Comparison of ENCODE assay signal across 23 cellular contexts in the genomic region with DNA sequence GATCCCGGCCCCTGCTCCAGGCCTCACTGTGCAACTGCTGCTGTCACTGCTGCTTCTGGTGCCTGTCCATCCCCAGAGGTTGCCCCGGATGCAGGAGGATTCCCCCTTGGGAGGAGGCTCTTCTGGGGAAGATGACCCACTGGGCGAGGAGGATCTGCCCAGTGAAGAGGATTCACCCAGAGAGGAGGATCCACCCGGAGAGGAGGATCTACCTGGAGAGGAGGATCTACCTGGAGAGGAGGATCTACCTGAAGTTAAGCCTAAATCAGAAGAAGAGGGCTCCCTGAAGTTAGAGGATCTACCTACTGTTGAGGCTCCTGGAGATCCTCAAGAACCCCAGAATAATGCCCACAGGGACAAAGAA. TPM values are rescaled to one million over a fixed set of nuclear protein-coding genes. Genes with fewer than 3 reads are reported as not detected.
DNase-seq lines count a peak whose midpoint lies in the region; ATAC-seq and TF ChIP-seq lines count a peak whose summit lies in the region.
"Had no signal": no experiment of that assay in that cellular context is flagged by ENCODE, and none has a peak within 500 bp of the region (broad histone marks: within the 10 kb centered on the region; RNA-seq: fewer than 3 reads in every experiment).

No MANE protein-coding gene starts in this region.

- H3K4me1 ChIP-seq in mammary epithelial cell (ENCODE audit: insufficient read depth, low read length) (peaks cover 32% of the 10 kb centered on the region), breast epithelium (peaks cover 0 to 4% of the 10 kb centered on the region in 2 donors), body of pancreas (peaks cover 50% of the 10 kb centered on the region), mucosa of stomach (ENCODE audit: control insufficient read depth, insufficient read depth, low read length) (peaks cover 52% of the 10 kb centered on the region)
- H3K4me1 ChIP-seq: SJSA1 had no signal

- CTCF ChIA-PET in mammary epithelial cell (lab: Charles Lee; ENCODE audit: low non-redundant PET), result no interaction called here
- CTCF ChIA-PET in CD4-positive, alpha-beta T cell (lab: Charles Lee), result no interaction called here
- CTCF ChIA-PET in HEK293T (lab: Yijun Ruan, JAX), result no interaction called here

- no peak for ATAC-seq in body of pancreas
- ATAC-seq in stimulated activated memory B cell treated with anti-CD40 and anti-IgM and Interleukin-4, amounts not matched to agents 10 μg/mL and 1 μg/mL and 100 μg/mL, for 72 hours, result no peak
- ATAC-seq in GM18511 (IDR thresholded peaks at IDR 0.05; ENCODE audit: unreplicated experiment), result no peak
- no peak for ATAC-seq in CD4-positive, alpha-beta T cell (ENCODE audit: poor library complexity)
- ATAC-seq: GM23338; naive thymus-derived CD8-positive, alpha-beta T cell had no signal

- peak overlapping the region; percentile 5 for H3K27ac Mint-ChIP-seq in stimulated activated memory B cell treated with anti-CD40 and anti-IgM and Interleukin-4, amounts not matched to agents 10 μg/mL and 1 μg/mL and 100 μg/mL, for 72 hours
- no peak overlapping the region for H3K27ac Mint-ChIP-seq in CD4-positive, alpha-beta T cell
- H3K27ac Mint-ChIP-seq: GM23338 had no signal

- H3K27me3 ChIP-seq in mammary epithelial cell (ENCODE audit: insufficient read depth, low read length) (no peaks in the 10 kb centered on the region), breast epithelium (no peaks in the 10 kb centered on the region), body of pancreas (no peaks in the 10 kb centered on the region), mucosa of stomach (ENCODE audit: control insufficient read depth, insufficient read depth, low read length) (no peaks in the 10 kb centered on the region)
- H3K27me3 ChIP-seq in CD4-positive, alpha-beta T cell (ENCODE audit: control insufficient read depth, insufficient read depth, low read length), result no peaks in the 10 kb centered on the region
- H3K27me3 ChIP-seq: Peyer's patch, SJSA1 had no signal

- no peak overlapping the region for H3K4me3 Mint-ChIP-seq in stimulated activated memory B cell treated with anti-CD40 and anti-IgM and Interleukin-4, amounts not matched to agents 10 μg/mL and 1 μg/mL and 100 μg/mL, for 72 hours
- H3K4me3 Mint-ChIP-seq in CD4-positive, alpha-beta T cell, result no peak overlapping the region

- peaks cover 17% of the 10 kb centered on the region for H3K4me1 Mint-ChIP-seq in stimulated activated memory B cell treated with anti-CD40 and anti-IgM and Interleukin-4, amounts not matched to agents 10 μg/mL and 1 μg/mL and 100 μg/mL, for 72 hours
- H3K4me1 Mint-ChIP-seq in CD4-positive, alpha-beta T cell (ENCODE audit: low read depth), result peaks cover 15% of the 10 kb centered on the region

- WGBS in mammary epithelial cell (ENCODE audit: low coverage, missing lambda C conversion rate), result 81% methylated on average over 3 of the region's 4 CpGs
- 37 to 53% methylated on average over 2 to 4 of the region's 4 CpGs for WGBS in body of pancreas, 2 donors

- no peaks in the 10 kb centered on the region for H3K9me3 Mint-ChIP-seq in stimulated activated memory B cell treated with anti-CD40 and anti-IgM and Interleukin-4, amounts not matched to agents 10 μg/mL and 1 μg/mL and 100 μg/mL, for 72 hours
- H3K9me3 Mint-ChIP-seq in CD4-positive, alpha-beta T cell, result no peaks in the 10 kb centered on the region
- H3K9me3 Mint-ChIP-seq: GM23338; naive thymus-derived CD8-positive, alpha-beta T cell; T-helper 1 cell treated with Interleukin-12 subunit alpha and Interleukin-12 subunit beta and Interleukin-4 antibody, amounts not matched to agents 30 μg/mL and 1 μg/mL, for 36 hours had no signal

- H3K79me2 ChIP-seq in mammary epithelial cell (ENCODE audit: insufficient read depth, low read length), result no peaks in the 10 kb centered on the region

- H3K9ac ChIP-seq in mammary epithelial cell (ENCODE audit: insufficient read depth, low read length) (no peak overlapping the region), mucosa of stomach (ENCODE audit: low read length) (peak overlapping the region; percentile 71)
- H3K9ac ChIP-seq: KMS-11 had no signal

- intact Hi-C loops in mammary epithelial cell (cut with micrococcal nuclease), result loop anchor here (1.0 kb wide), 1 partner anchor 10 kb away; no protein-coding TSS in a partner anchor
- intact Hi-C loops in breast epithelium (cut with DNase I; ENCODE audit: low total_unique reads), result no loop called here
- intact Hi-C loops in body of pancreas (cut with DNase I), result no loop called here
- intact Hi-C loops in CD4-positive, alpha-beta T cell (cut with DNase I, micrococcal nuclease), result no loop called here

- peak overlapping the region; percentile 74 for H3K4me2 ChIP-seq in mammary epithelial cell (ENCODE audit: insufficient read depth, low read depth, low read length)
- H3K4me2 ChIP-seq: GM23338, KMS-11 had no signal

- POLR2A ChIA-PET in CD4-positive, alpha-beta T cell (lab: Charles Lee), result interaction anchor here (1.7 kb wide), 1 partner anchor 13 kb away, joined by 4 read pairs; no protein-coding TSS in a partner anchor
- POLR2A ChIA-PET in HEK293T (lab: Yijun Ruan, JAX), result no interaction called here

- H2AFZ ChIP-seq in mammary epithelial cell (ENCODE audit: low read depth, low read length), result peak overlapping the region; percentile 83
- H2AFZ ChIP-seq: GM23338 had no signal

- no TSS peak for BruUV-seq in mammary epithelial cell (replicated peaks; lab: Mats Ljungman, UMichigan)

- DNase-seq in mammary epithelial cell (no peak), breast epithelium (ENCODE audit: low spot score in 2 of 2) (no peak), body of pancreas (no peak), HEK293T (ENCODE audit: extremely low spot score) (no peak)
- no peak for DNase-seq in CD4-positive, alpha-beta T cell
- DNase-seq: activated CD4-positive, alpha-beta T cell treated with anti-CD3 and anti-CD28 coated beads for 48 hours; activated naive CD4-positive, alpha-beta T cell treated with anti-CD3 and anti-CD28 coated beads, Interleukin-2, amount 50 U/mL, for 16 hours; central memory CD4-positive, alpha-beta T cell; GF-D8; mesendoderm; naive thymus-derived CD8-positive, alpha-beta T cell; NCI-H146 had no signal

- TF ChIP-seq CTCF in mammary epithelial cell (conservative IDR thresholded peaks at IDR 0.05 in 1 of 2, IDR thresholded peaks at IDR 0.05 in 1 of 2; ENCODE audit: extremely low read depth in 1 of 2, insufficient read depth in 1 of 2, low read depth in 1 of 2, low read length in 2 of 2) (no peak), breast epithelium (IDR thresholded peaks at IDR 0.05) (no peak), body of pancreas (IDR thresholded peaks at IDR 0.05) (no peak)
- TF ChIP-seq CTCF in CD4-positive, alpha-beta T cell (IDR thresholded peaks at IDR 0.05), result no peak

- H3K36me3 ChIP-seq in mammary epithelial cell (ENCODE audit: insufficient read depth, low read length), result no peaks in the 10 kb centered on the region
- H3K36me3 ChIP-seq in breast epithelium, result no peaks in the 10 kb centered on the region
- no peaks in the 10 kb centered on the region for H3K36me3 ChIP-seq in body of pancreas (replicated peaks in 1 of 2; ENCODE audit: insufficient read depth in 1 of 2, low read depth in 2 of 2)
- H3K36me3 ChIP-seq in mucosa of stomach (ENCODE audit: control insufficient read depth, insufficient read depth, low read length), result no peaks in the 10 kb centered on the region
- H3K36me3 ChIP-seq: heart right ventricle, Peyer's patch, SJSA1 had no signal

- peaks cover 13% of the 10 kb centered on the region for H3K27me3 Mint-ChIP-seq in stimulated activated memory B cell treated with anti-CD40 and anti-IgM and Interleukin-4, amounts not matched to agents 10 μg/mL and 1 μg/mL and 100 μg/mL, for 72 hours
- H3K27me3 Mint-ChIP-seq in CD4-positive, alpha-beta T cell, result peaks cover 10% of the 10 kb centered on the region

- TF ChIP-seq POLR2A in breast epithelium (IDR thresholded peaks at IDR 0.05) (no peak), body of pancreas (IDR thresholded peaks at IDR 0.05) (no peak)

- in situ Hi-C loops in mammary epithelial cell (cut with MboI; ENCODE audit: low sequenced_read_pairs in 2 of 2), result no loop called here

- H3K36me3 Mint-ChIP-seq in stimulated activated memory B cell treated with anti-CD40 and anti-IgM and Interleukin-4, amounts not matched to agents 10 μg/mL and 1 μg/mL and 100 μg/mL, for 72 hours, result no peaks in the 10 kb centered on the region
- no peaks in the 10 kb centered on the region for H3K36me3 Mint-ChIP-seq in CD4-positive, alpha-beta T cell (ENCODE audit: low read depth)
- H3K36me3 Mint-ChIP-seq: naive thymus-derived CD8-positive, alpha-beta T cell had no signal

- dilution Hi-C loops in mammary epithelial cell (cut with HindIII; ENCODE audit: low sequenced_read_pairs), result no loop called here

- H3K27ac ChIP-seq in mammary epithelial cell (ENCODE audit: insufficient read depth, low read depth, low read length), result no peak overlapping the region
- H3K27ac ChIP-seq in breast epithelium, result no peak overlapping the region
- peak overlapping the region; percentile 50 to 66 (median 61) for H3K27ac ChIP-seq in body of pancreas
- no peak overlapping the region for H3K27ac ChIP-seq in CD4-positive, alpha-beta T cell (ENCODE audit: low read depth, low read length)
- H3K27ac ChIP-seq: heart right ventricle, KMS-11, SJSA1 had no signal

- H3K9me3 ChIP-seq in mammary epithelial cell (replicated peaks; ENCODE audit: insufficient read depth, low read length) (no peaks in the 10 kb centered on the region), breast epithelium (no peaks in the 10 kb centered on the region), body of pancreas (no peaks in the 10 kb centered on the region), mucosa of stomach (ENCODE audit: control insufficient read depth, low read length) (no peaks in the 10 kb centered on the region)
- H3K9me3 ChIP-seq in CD4-positive, alpha-beta T cell (ENCODE audit: control insufficient read depth, low read length), result no peaks in the 10 kb centered on the region
- H3K9me3 ChIP-seq: heart right ventricle, Peyer's patch, SJSA1 had no signal

- H3K4me3 ChIP-seq in mammary epithelial cell (replicated peaks in 1 of 3; ENCODE audit: insufficient read depth in 1 of 3, low read depth in 2 of 3, low read length in 3 of 3), result peak overlapping the region in 2 of 3 experiments; percentile 18 to 33
- H3K4me3 ChIP-seq in breast epithelium, result no peak overlapping the region
- H3K4me3 ChIP-seq in body of pancreas, result no peak overlapping the region
- H3K4me3 ChIP-seq in mucosa of stomach (ENCODE audit: low read length), result peak overlapping the region; percentile 33
- H3K4me3 ChIP-seq: GM23338, heart right ventricle, Peyer's patch, SJSA1 had no signal

- H4K20me1 ChIP-seq in mammary epithelial cell (ENCODE audit: insufficient read depth, low read length), result no peaks in the 10 kb centered on the region

RNA-seq across cellular contexts. Expression of gene CA9, which starts 0.3 kb away (rescaled TPM):
- total RNA-seq in mammary epithelial cell (10 to 100 TPM in 1 of 2 donors, under 1 TPM in 1; 0.50 to 18.4 TPM), breast epithelium (1 to 10 TPM in 1 of 3 donors, under 1 TPM in 1, not detected in 1; 0.16 to 5.0 TPM), body of pancreas (10 to 100 TPM in 1 of 2 donors, 1 to 10 TPM in 1; 2.6 to 21.8 TPM)
- 37.7 TPM for polyA plus RNA-seq in mammary epithelial cell
- 42.9 TPM for polyA minus RNA-seq in mammary epithelial cell
- total RNA-seq in CD4-positive, alpha-beta T cell, result not detected
- total RNA-seq: A172; GM23338; naive thymus-derived CD8-positive, alpha-beta T cell; SJSA1; ureter had no signal
- polyA plus RNA-seq: naive thymus-derived CD8-positive, alpha-beta T cell had no signal

RNA-seq across cellular contexts. Expression of gene ARHGEF39, which starts 9.0 kb away (rescaled TPM):
- total RNA-seq in mammary epithelial cell (1 to 10 TPM in 1 of 2 donors, under 1 TPM in 1; 0.33 to 5.7 TPM), breast epithelium (1 to 10 TPM in 1 of 3 donors, under 1 TPM in 2; 0.59 to 1.6 (median 0.80) TPM), body of pancreas (under 1 TPM in 1 of 2 donors, not detected in 1; 0.26 TPM)
- 9.5 TPM for polyA plus RNA-seq in mammary epithelial cell
- polyA minus RNA-seq in mammary epithelial cell, result 7.8 TPM
- total RNA-seq in CD4-positive, alpha-beta T cell, result under 1 TPM; 0.08 to 0.17 TPM

RNA-seq across cellular contexts. Expression of gene TPM2, which starts 15.7 kb away (rescaled TPM):
- total RNA-seq in mammary epithelial cell, result 100 to 1,000 TPM; 134 to 649 TPM
- polyA plus RNA-seq in mammary epithelial cell, result 276 TPM
- polyA minus RNA-seq in mammary epithelial cell, result 96.1 TPM
- total RNA-seq in breast epithelium, result 100 to 1,000 TPM; 143 to 402 (median 258) TPM
- 100 to 1,000 TPM in 1 of 2 donors, 10 to 100 TPM in 1; 75.8 to 132 TPM for total RNA-seq in body of pancreas
- 10 to 100 TPM; 63.1 to 63.5 TPM for total RNA-seq in CD4-positive, alpha-beta T cell

RNA-seq across cellular contexts. Expression of gene CCDC107, which starts 15.9 kb away (rescaled TPM):
- 10 to 100 TPM; 16.3 TPM for total RNA-seq in mammary epithelial cell
- polyA plus RNA-seq in mammary epithelial cell, result 13.4 TPM
- 2.9 TPM for polyA minus RNA-seq in mammary epithelial cell
- 100 to 1,000 TPM in 1 of 3 donors, 10 to 100 TPM in 2; 18.3 to 102 (median 35.4) TPM for total RNA-seq in breast epithelium
- total RNA-seq in body of pancreas, result 10 to 100 TPM; 15.8 to 42.2 TPM
- 10 to 100 TPM; 10.2 TPM for total RNA-seq in CD4-positive, alpha-beta T cell

RNA-seq across cellular contexts. Expression of gene RMRP, which starts 16.2 kb away (rescaled TPM):
- total RNA-seq in mammary epithelial cell, result over 10,000 TPM; 16,267 to 114,057 TPM
- 37.3 TPM for polyA plus RNA-seq in mammary epithelial cell
- 5,045 TPM for polyA minus RNA-seq in mammary epithelial cell
- 1,000 to 10,000 TPM; 1,664 to 2,064 (median 2,058) TPM for total RNA-seq in breast epithelium
- total RNA-seq in body of pancreas, result 1,000 to 10,000 TPM in 1 of 2 donors, 100 to 1,000 TPM in 1; 887 to 2,577 TPM
- over 10,000 TPM; 14,857 to 24,615 TPM for total RNA-seq in CD4-positive, alpha-beta T cell

Comparison
In these comparisons a context has a peak if more than half of its experiments do, and no peak if none do; other contexts are left out.
1. H3K4me3 ChIP-seq: peak in mammary epithelial cell (2 of 3) and mucosa of stomach (single experiment); none in breast epithelium (0 of 3) and body of pancreas (0 of 2).
2. H3K27ac ChIP-seq: peak in body of pancreas (4 of 4); none in mammary epithelial cell (single experiment), breast epithelium (0 of 2) and CD4-positive, alpha-beta T cell (single experiment).